ENCODE assay signal across 8 cellular contexts in the genomic region with DNA sequence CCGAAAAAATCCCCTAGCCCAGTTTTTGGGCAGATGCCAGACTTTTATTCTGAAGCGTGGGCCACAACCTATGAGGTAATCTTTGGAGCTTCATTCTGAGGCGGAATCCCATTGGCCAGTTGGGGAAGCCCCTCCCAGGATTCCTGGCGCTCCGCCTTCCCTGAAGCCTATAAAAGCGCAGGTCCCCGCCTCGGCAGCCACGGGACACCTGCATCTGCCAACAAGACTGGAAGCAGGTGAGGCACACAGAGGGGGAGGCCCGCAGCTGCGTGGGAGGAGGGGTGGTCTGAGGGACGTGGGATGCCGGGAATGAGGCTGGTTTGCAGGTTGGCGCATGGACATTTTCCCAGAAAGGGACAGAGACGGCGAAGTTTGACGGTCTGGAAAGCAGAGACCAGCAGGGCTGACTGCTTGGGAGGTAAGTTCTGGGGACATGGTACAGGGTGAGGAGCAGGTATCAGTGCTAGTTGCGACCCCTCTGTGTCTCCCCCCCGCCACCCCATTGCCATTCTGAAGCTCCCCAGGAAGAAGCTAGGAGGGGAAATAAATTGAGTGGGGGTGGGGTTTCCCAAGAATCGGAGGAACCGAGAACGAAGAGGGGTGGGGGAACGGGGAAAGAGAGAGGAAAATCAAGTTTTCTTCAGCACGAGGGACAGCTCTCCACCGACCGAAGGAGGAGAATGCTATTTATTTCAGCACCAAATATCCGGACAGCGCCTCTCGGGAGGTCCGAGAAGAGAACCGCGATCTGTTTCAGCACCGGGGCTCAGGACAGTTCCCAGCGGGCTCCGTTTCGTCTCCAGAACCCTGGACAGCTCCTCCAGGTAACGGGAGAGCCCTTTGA. TPM values are rescaled to one million over a fixed set of nuclear protein-coding genes. Genes with fewer than 3 reads are reported as not detected.
A peak's percentile ranks its signal among the peaks of the same experiment; 100 is the strongest.
DNase-seq lines count a peak whose midpoint lies in the region; ATAC-seq and TF ChIP-seq lines count a peak whose summit lies in the region.

No MANE protein-coding gene starts in this region.

- no peaks in the 10 kb centered on the region for H3K4me1 Mint-ChIP-seq in activated CD8-positive, alpha-beta memory T cell treated with anti-CD3 and anti-CD28 coated beads, Interleukin-2, amount 10 ng/mL, durations not matched to agents 7 days and 5 days
- no peaks in the 10 kb centered on the region for H3K4me1 Mint-ChIP-seq in endothelial cell (ENCODE audit: unreplicated experiment)

- CTCF ChIA-PET in activated CD8-positive, alpha-beta memory T cell treated with anti-CD3 and anti-CD28 coated beads, Interleukin-2, amount 10 ng/mL, durations not matched to agents 7 days and 5 days (lab: Charles Lee) = interaction anchor here (1.3 to 1.7 kb wide), 2 partner anchors 22 to 36 kb away, joined by 5 read pairs; a partner anchor contains a TSS

- no peak overlapping the region for H2BK120ac ChIP-seq in mesendoderm (ENCODE audit: low read depth, low read length)

- no peaks in the 10 kb centered on the region for H3K79me1 ChIP-seq in mesendoderm (ENCODE audit: low read length)

- H3K4me2 ChIP-seq in mesendoderm (ENCODE audit: low read length) = no peak overlapping the region

- DNase-seq in AG09319 (ENCODE audit: extremely low read depth, low read depth) (peak; percentile 59), HL-60 (ENCODE audit: low read depth in 1 of 2, low spot score in 1 of 2) (peak; percentile 61 to 76), NCI-H69 (lab: John Stamatoyannopoulos, UW) (peak; percentile 99), endothelial cell (ENCODE audit: low spot score) (peak; percentile 94), mesendoderm (peak; percentile 93)
- DNase-seq in activated CD8-positive, alpha-beta memory T cell treated with anti-CD3 and anti-CD28 coated beads, Interleukin-2, amount 10 ng/mL, durations not matched to agents 7 days and 5 days = peak; percentile 87
- DNase-seq in stimulated activated CD8-positive, alpha-beta memory T cell treated with anti-CD3 and anti-CD28 coated beads, Interleukin-15, amount 100 ng/mL, for 4 hours (ENCODE audit: low read depth in 2 of 2) = peak; percentile 37 to 39

- TF ChIP-seq CTCF in AG09319 (IDR thresholded peaks at IDR 0.05; ENCODE audit: low read depth, low read length) = no peak
- no peak for TF ChIP-seq CTCF in HL-60 (IDR thresholded peaks at IDR 0.05; ENCODE audit: insufficient read depth, low read length)
- TF ChIP-seq CTCF in endothelial cell (IDR thresholded peaks at IDR 0.05; ENCODE audit: unreplicated experiment) = no peak

- no peaks in the 10 kb centered on the region for H3K4me1 ChIP-seq in mesendoderm (ENCODE audit: control insufficient read depth, low read depth, low read length)

- no peak overlapping the region for H3K4me3 Mint-ChIP-seq in activated CD8-positive, alpha-beta memory T cell treated with anti-CD3 and anti-CD28 coated beads, Interleukin-2, amount 10 ng/mL, durations not matched to agents 7 days and 5 days
- H3K4me3 Mint-ChIP-seq in endothelial cell (ENCODE audit: unreplicated experiment) = no peak overlapping the region

- H3K23ac ChIP-seq in mesendoderm (ENCODE audit: low read length) = no peak overlapping the region

- H3K27me3 Mint-ChIP-seq in activated CD8-positive, alpha-beta memory T cell treated with anti-CD3 and anti-CD28 coated beads, Interleukin-2, amount 10 ng/mL, durations not matched to agents 7 days and 5 days = peaks cover 15% of the 10 kb centered on the region
- H3K27me3 Mint-ChIP-seq in endothelial cell (ENCODE audit: unreplicated experiment) = peaks cover 9% of the 10 kb centered on the region

- no peaks in the 10 kb centered on the region for H3K36me3 Mint-ChIP-seq in activated CD8-positive, alpha-beta memory T cell treated with anti-CD3 and anti-CD28 coated beads, Interleukin-2, amount 10 ng/mL, durations not matched to agents 7 days and 5 days
- no peaks in the 10 kb centered on the region for H3K36me3 Mint-ChIP-seq in endothelial cell (ENCODE audit: low read depth, unreplicated experiment)

- H3K79me2 ChIP-seq in mesendoderm (ENCODE audit: control insufficient read depth, insufficient read depth, low read length) = no peaks in the 10 kb centered on the region

- no peak overlapping the region for H3K27ac Mint-ChIP-seq in activated CD8-positive, alpha-beta memory T cell treated with anti-CD3 and anti-CD28 coated beads, Interleukin-2, amount 10 ng/mL, durations not matched to agents 7 days and 5 days
- H3K27ac Mint-ChIP-seq in endothelial cell (ENCODE audit: unreplicated experiment) = no peak overlapping the region

- H3K4me3 ChIP-seq in HL-60 (replicated peaks; ENCODE audit: insufficient read depth, low read length) (no peak overlapping the region), mesendoderm (ENCODE audit: low read length) (no peak overlapping the region)

- no peak overlapping the region for H4K8ac ChIP-seq in mesendoderm (ENCODE audit: low read depth, low read length)

- no peak overlapping the region for H3K18ac ChIP-seq in mesendoderm (ENCODE audit: low read length)

- no peak overlapping the region for H3K27ac ChIP-seq in HL-60 (replicated peaks)
- no peak overlapping the region for H3K27ac ChIP-seq in mesendoderm (ENCODE audit: low read depth, low read length)

- no peak overlapping the region for H2BK15ac ChIP-seq in mesendoderm (replicated peaks; ENCODE audit: low read depth)

- no peak overlapping the region for H3K9ac ChIP-seq in mesendoderm (ENCODE audit: low read length)

- H3K4ac ChIP-seq in mesendoderm (ENCODE audit: low read depth, low read length) = no peak overlapping the region

- WGBS in mesendoderm (ENCODE audit: extremely low coverage, insufficient coverage, low lambda C conversion rate) = no CpG with 5 or more reads among the region's 37 CpGs

- no peak overlapping the region for H2BK5ac ChIP-seq in mesendoderm (ENCODE audit: low read length)

- no peak overlapping the region for H4K5ac ChIP-seq in mesendoderm (ENCODE audit: low read length)

- no peak overlapping the region for H3K56ac ChIP-seq in mesendoderm (ENCODE audit: low read length)

- peak; percentile 63 for ATAC-seq in activated CD8-positive, alpha-beta memory T cell treated with anti-CD3 and anti-CD28 coated beads, Interleukin-2, amount 10 ng/mL, durations not matched to agents 7 days and 5 days
- no peak for ATAC-seq in GM21717 (IDR thresholded peaks at IDR 0.05; ENCODE audit: unreplicated experiment)

- H3K36me3 ChIP-seq in mesendoderm (ENCODE audit: control insufficient read depth, insufficient read depth, low read length) = no peaks in the 10 kb centered on the region

- no peak overlapping the region for H2AK5ac ChIP-seq in mesendoderm (ENCODE audit: low read length)

- no peaks in the 10 kb centered on the region for H3K27me3 ChIP-seq in HL-60 (ENCODE audit: insufficient read depth, poor library complexity, severe bottlenecking)
- no peaks in the 10 kb centered on the region for H3K27me3 ChIP-seq in mesendoderm (ENCODE audit: insufficient read depth, low read length, poor library complexity)

- H3K9me3 Mint-ChIP-seq in activated CD8-positive, alpha-beta memory T cell treated with anti-CD3 and anti-CD28 coated beads, Interleukin-2, amount 10 ng/mL, durations not matched to agents 7 days and 5 days (ENCODE audit: low read depth) = no peaks in the 10 kb centered on the region
- no peaks in the 10 kb centered on the region for H3K9me3 Mint-ChIP-seq in endothelial cell (ENCODE audit: unreplicated experiment)

RNA-seq across cellular contexts. Expression of a gene that starts 22.4 kb away (rescaled TPM):
- total RNA-seq in activated CD8-positive, alpha-beta memory T cell treated with anti-CD3 and anti-CD28 coated beads, Interleukin-2, amount 10 ng/mL, durations not matched to agents 7 days and 5 days = 10 to 100 TPM; 11.5 to 16.8 TPM
- 12.0 TPM for total RNA-seq in endothelial cell (ENCODE audit: unreplicated experiment)
- polyA plus RNA-seq in mesendoderm (2013, experiment 1 of 2) = 10.0 TPM
- polyA plus RNA-seq in mesendoderm (2013, experiment 2 of 2) = 10.0 TPM

RNA-seq across cellular contexts. Expression of a gene that starts 45.5 kb away (rescaled TPM):
- total RNA-seq in activated CD8-positive, alpha-beta memory T cell treated with anti-CD3 and anti-CD28 coated beads, Interleukin-2, amount 10 ng/mL, durations not matched to agents 7 days and 5 days = 10 to 100 TPM; 92.5 to 98.0 TPM
- 63.3 TPM for total RNA-seq in endothelial cell (ENCODE audit: unreplicated experiment)
- polyA plus RNA-seq in mesendoderm (2013, experiment 1 of 2) = 35.2 TPM
- polyA plus RNA-seq in mesendoderm (2013, experiment 2 of 2) = 32.7 TPM

Comparison
In these comparisons a context has a peak if more than half of its experiments do, and no peak if none do; other contexts are left out.
1. DNase-seq: peak in every context shown above with its lines; median percentile 99 in NCI-H69; 94 in endothelial cell; 93 in mesendoderm; 87 in activated CD8-positive, alpha-beta memory T cell treated with anti-CD3 and anti-CD28 coated beads, Interleukin-2, amount 10 ng/mL, durations not matched to agents 7 days and 5 days; 68 in HL-60; 59 in AG09319; 38 in stimulated activated CD8-positive, alpha-beta memory T cell treated with anti-CD3 and anti-CD28 coated beads, Interleukin-15, amount 100 ng/mL, for 4 hours.